In genomic region chr2:17758123-17758522, GRCh38 we compare ENCODE assay signal across 30 cellular contexts. TPM values are rescaled to one million over a fixed set of nuclear protein-coding genes. Genes with fewer than 3 reads are reported as not detected.
A peak's percentile ranks its signal among the peaks of the same experiment; 100 is the strongest.
DNase-seq lines count a peak whose midpoint lies in the region; ATAC-seq and TF ChIP-seq lines count a peak whose summit lies in the region.
"Had no signal": no experiment of that assay in that cellular context is flagged by ENCODE, and none has a peak within 500 bp of the region (broad histone marks: within the 10 kb centered on the region; RNA-seq: fewer than 3 reads in every experiment).

No MANE protein-coding gene starts in this region.

- no peaks in the 10 kb centered on the region for H3K27me3 Mint-ChIP-seq in memory B cell
- H3K27me3 Mint-ChIP-seq in CD8-positive, alpha-beta T cell (ENCODE audit: low read depth) = no peaks in the 10 kb centered on the region
- H3K27me3 Mint-ChIP-seq: activated CD4-positive, alpha-beta T cell treated with anti-CD3 and anti-CD28 coated beads for 36 hours; T-helper 17 cell had no signal

- no peak overlapping the region for H2AFZ ChIP-seq in OCI-LY7 (ENCODE audit: low read length)
- H2AFZ ChIP-seq in mammary epithelial cell (ENCODE audit: low read depth, low read length) = no peak overlapping the region
- H2AFZ ChIP-seq: PC-9 had no signal

- H3K4me3 ChIP-seq in GM12865 (ENCODE audit: low read depth, low read length) (peak overlapping the region; percentile 16; the same call in 1 of the 2 replicates), OCI-LY7 (ENCODE audit: low read depth, low read length, poor library complexity, severe bottlenecking) (no peak overlapping the region), mammary epithelial cell (replicated peaks in 1 of 3; ENCODE audit: insufficient read depth in 1 of 3, low read depth in 2 of 3, low read length in 3 of 3) (no peak overlapping the region), body of pancreas (no peak overlapping the region)
- H3K4me3 ChIP-seq in CD8-positive, alpha-beta T cell (ENCODE audit: low read depth, low read length) = no peak overlapping the region
- H3K4me3 ChIP-seq: adrenal gland, esophagus squamous epithelium, gastroesophageal sphincter, PC-9, prostate gland, stomach, tibial nerve had no signal

- in situ Hi-C loops in mammary epithelial cell (cut with MboI; ENCODE audit: low sequenced_read_pairs in 2 of 2) = no loop called here

- H3K4me2 ChIP-seq in OCI-LY7 (ENCODE audit: low read length) (peak overlapping the region; percentile 88; the same call in 1 of the 2 replicates), mammary epithelial cell (ENCODE audit: insufficient read depth, low read depth, low read length) (peak overlapping the region; percentile 9)
- H3K4me2 ChIP-seq: PC-9 had no signal

- H3K9me3 Mint-ChIP-seq in memory B cell = no peaks in the 10 kb centered on the region
- no peaks in the 10 kb centered on the region for H3K9me3 Mint-ChIP-seq in CD8-positive, alpha-beta T cell
- H3K9me3 Mint-ChIP-seq: activated T-cell treated with anti-CD3 and anti-CD28 coated beads, Interleukin-2, amount 50 U/mL, for 4 hours; CD8-positive, alpha-beta memory T cell had no signal

- H3K4me3 Mint-ChIP-seq in memory B cell = peak overlapping the region; percentile 24
- no peak overlapping the region for H3K4me3 Mint-ChIP-seq in CD8-positive, alpha-beta T cell
- H3K4me3 Mint-ChIP-seq: activated CD4-positive, alpha-beta T cell treated with anti-CD3 and anti-CD28 coated beads for 36 hours; activated T-cell treated with anti-CD3 and anti-CD28 coated beads, Interleukin-2, amount 50 U/mL, for 4 hours; T-helper 17 cell had no signal

- ATAC-seq in memory B cell (ENCODE audit: low read depth) (no peak), body of pancreas (no peak)
- ATAC-seq in CD8-positive, alpha-beta T cell = no peak
- ATAC-seq: activated CD4-positive, alpha-beta T cell treated with anti-CD3 and anti-CD28 coated beads for 36 hours; activated T-cell treated with anti-CD3 and anti-CD28 coated beads, Interleukin-2, amount 50 U/mL, for 4 hours; gastroesophageal sphincter; left ventricle myocardium superior; T-helper 17 cell had no signal

- TF ChIP-seq CTCF in GM12865 (IDR thresholded peaks at IDR 0.05; ENCODE audit: insufficient read depth, low read depth, low read length, missing control alignments) = no peak
- no peak for TF ChIP-seq CTCF in OCI-LY7 (conservative IDR thresholded peaks at IDR 0.05; ENCODE audit: low read length)
- no peak for TF ChIP-seq CTCF in mammary epithelial cell (conservative IDR thresholded peaks at IDR 0.05 in 1 of 2, IDR thresholded peaks at IDR 0.05 in 1 of 2; ENCODE audit: extremely low read depth in 1 of 2, insufficient read depth in 1 of 2, low read depth in 1 of 2, low read length in 2 of 2)
- no peak for TF ChIP-seq CTCF in body of pancreas (IDR thresholded peaks at IDR 0.05)
- no peak for TF ChIP-seq CTCF in CD8-positive, alpha-beta T cell (IDR thresholded peaks at IDR 0.05)

- H3K4me1 ChIP-seq in OCI-LY7 (ENCODE audit: insufficient read depth, low read length, poor library complexity, severe bottlenecking) (peaks cover 24% of the 10 kb centered on the region), mammary epithelial cell (ENCODE audit: insufficient read depth, low read length) (peaks cover 15% of the 10 kb centered on the region), body of pancreas (peaks cover 7% of the 10 kb centered on the region)
- H3K4me1 ChIP-seq in CD8-positive, alpha-beta T cell (ENCODE audit: insufficient read depth, low read length) = peaks cover 8% of the 10 kb centered on the region
- H3K4me1 ChIP-seq: prostate gland had no signal

- H3K36me3 Mint-ChIP-seq in memory B cell = peaks cover 8% of the 10 kb centered on the region
- peaks cover 2% of the 10 kb centered on the region for H3K36me3 Mint-ChIP-seq in CD8-positive, alpha-beta T cell

- H3K27ac ChIP-seq in OCI-LY7 (ENCODE audit: low read depth, low read length, poor library complexity, severe bottlenecking) = no peak overlapping the region
- H3K27ac ChIP-seq in mammary epithelial cell (ENCODE audit: insufficient read depth, low read depth, low read length) = peak overlapping the region; percentile 26
- no peak overlapping the region for H3K27ac ChIP-seq in body of pancreas
- no peak overlapping the region for H3K27ac ChIP-seq in CD8-positive, alpha-beta T cell (ENCODE audit: low read depth, low read length)
- H3K27ac ChIP-seq: adrenal gland, gastroesophageal sphincter, PC-9, prostate gland, stomach, tibial nerve had no signal

- H3K27me3 ChIP-seq in mammary epithelial cell (ENCODE audit: insufficient read depth, low read length) (no peaks in the 10 kb centered on the region), body of pancreas (no peaks in the 10 kb centered on the region)
- no peaks in the 10 kb centered on the region for H3K27me3 ChIP-seq in CD8-positive, alpha-beta T cell (ENCODE audit: insufficient read depth, low read length)
- H3K27me3 ChIP-seq: adrenal gland, esophagus squamous epithelium, gastroesophageal sphincter, stomach, tibial nerve had no signal

- no peaks in the 10 kb centered on the region for H3K9me2 ChIP-seq in OCI-LY7 (ENCODE audit: insufficient read depth, low read length)

- intact Hi-C loops in OCI-LY7 (cut with micrococcal nuclease; ENCODE audit: unreplicated experiment) (loop anchor here (10.0 kb wide), 1 partner anchor 1103 kb away; no protein-coding TSS in a partner anchor), mammary epithelial cell (cut with micrococcal nuclease) (loop anchor here (10.0 kb wide), 1 partner anchor 387 kb away; no protein-coding TSS in a partner anchor), body of pancreas (cut with DNase I) (no loop called here)
- intact Hi-C loops in CD8-positive, alpha-beta T cell (cut with DNase I, micrococcal nuclease) = no loop called here

- POLR2A ChIA-PET in OCI-LY7 (lab: Charles Lee) = interaction anchor here (0.6 kb wide), 1 partner anchor 1181 kb away, joined by 3 read pairs; no protein-coding TSS in a partner anchor
- POLR2A ChIA-PET in CD8-positive, alpha-beta T cell (lab: Charles Lee) = no interaction called here

- no peak overlapping the region for H3K9ac ChIP-seq in mammary epithelial cell (ENCODE audit: insufficient read depth, low read length)

- dilution Hi-C loops in mammary epithelial cell (cut with HindIII; ENCODE audit: low sequenced_read_pairs) = no loop called here

- WGBS in mammary epithelial cell (ENCODE audit: low coverage, missing lambda C conversion rate) = 83% methylated on average over 3 of the region's 3 CpGs
- WGBS in body of pancreas, 2 donors = 61 to 69% methylated on average over 3 of the region's 3 CpGs

- H3K9me3 ChIP-seq in OCI-LY7 (ENCODE audit: low read length) = no peaks in the 10 kb centered on the region
- no peaks in the 10 kb centered on the region for H3K9me3 ChIP-seq in mammary epithelial cell (replicated peaks; ENCODE audit: insufficient read depth, low read length)
- no peaks in the 10 kb centered on the region for H3K9me3 ChIP-seq in body of pancreas
- no peaks in the 10 kb centered on the region for H3K9me3 ChIP-seq in CD8-positive, alpha-beta T cell (ENCODE audit: low read length)
- H3K9me3 ChIP-seq: adrenal gland, esophagus squamous epithelium, gastroesophageal sphincter, prostate gland, stomach, tibial nerve had no signal

- peaks cover 68% of the 10 kb centered on the region for H3K36me3 ChIP-seq in OCI-LY7 (ENCODE audit: insufficient read depth, low read length)
- H3K36me3 ChIP-seq in mammary epithelial cell (ENCODE audit: insufficient read depth, low read length) = peaks cover 2% of the 10 kb centered on the region
- no peaks in the 10 kb centered on the region for H3K36me3 ChIP-seq in body of pancreas (replicated peaks in 1 of 2; ENCODE audit: insufficient read depth in 1 of 2, low read depth in 2 of 2)
- H3K36me3 ChIP-seq in CD8-positive, alpha-beta T cell (ENCODE audit: insufficient read depth, low read length) = no peaks in the 10 kb centered on the region
- H3K36me3 ChIP-seq: adrenal gland, gastroesophageal sphincter, prostate gland, stomach, tibial nerve had no signal

- peaks cover 85% of the 10 kb centered on the region for H3K79me2 ChIP-seq in OCI-LY7 (ENCODE audit: insufficient read depth, low read depth, low read length)
- peaks cover 68% of the 10 kb centered on the region for H3K79me2 ChIP-seq in mammary epithelial cell (ENCODE audit: insufficient read depth, low read length)

- H3K4me1 Mint-ChIP-seq in memory B cell = peaks cover 15% of the 10 kb centered on the region
- H3K4me1 Mint-ChIP-seq in CD8-positive, alpha-beta T cell (ENCODE audit: low read depth) = peaks cover 5% of the 10 kb centered on the region

- H4K20me1 ChIP-seq in OCI-LY7 (ENCODE audit: insufficient read depth, low read length) = peaks cover 40% of the 10 kb centered on the region
- no peaks in the 10 kb centered on the region for H4K20me1 ChIP-seq in mammary epithelial cell (ENCODE audit: insufficient read depth, low read length)

- no TSS peak for BruUV-seq in OCI-LY7 (replicated peaks; lab: Mats Ljungman, UMichigan)
- no TSS peak for BruUV-seq in mammary epithelial cell (replicated peaks; lab: Mats Ljungman, UMichigan)

- DNase-seq in GM12865 (ENCODE audit: low read depth) (no peak), OCI-LY7 (ENCODE audit: low spot score) (no peak), mammary epithelial cell (no peak), memory B cell (ENCODE audit: low spot score in 2 of 2) (no peak), COLO668 (lab: John Stamatoyannopoulos, UW; ENCODE audit: unreplicated experiment) (no peak), NCI-H1092 treated with DMSO at 0.1 percent for 48 hours (lab: John Stamatoyannopoulos, UW) (no peak), body of pancreas (no peak)
- no peak for DNase-seq in CD8-positive, alpha-beta T cell
- DNase-seq: activated CD4-positive, alpha-beta T cell treated with anti-CD3 and anti-CD28 coated beads for 36 hours; activated T-cell treated with anti-CD3 and anti-CD28 coated beads, Interleukin-2, amount 50 U/mL, for 4 hours; adrenal gland; CD8-positive, alpha-beta memory T cell; DMS53; effector CD8-positive, alpha-beta T cell; esophagus squamous epithelium; GDM1; left ventricle myocardium superior; NCI-H1417; NCI-H2081 treated with DMSO at 0.1 percent for 48 hours; NCI-H82; PC-9; stimulated activated CD8-positive, alpha-beta memory T cell treated with anti-CD3 and anti-CD28 coated beads, Interleukin-4, amount 100 ng/mL, for 48 hours; stomach; T-helper 17 cell had no signal

- TF ChIP-seq POLR2A in body of pancreas (IDR thresholded peaks at IDR 0.05) = no peak

- CTCF ChIA-PET in OCI-LY7 (lab: Charles Lee; ENCODE audit: unreplicated experiment) (no interaction called here), mammary epithelial cell (lab: Charles Lee; ENCODE audit: low non-redundant PET) (no interaction called here)
- CTCF ChIA-PET in CD8-positive, alpha-beta T cell (lab: Charles Lee) = no interaction called here

- no peak overlapping the region for H3K27ac Mint-ChIP-seq in memory B cell
- no peak overlapping the region for H3K27ac Mint-ChIP-seq in CD8-positive, alpha-beta T cell
- H3K27ac Mint-ChIP-seq: activated CD4-positive, alpha-beta T cell treated with anti-CD3 and anti-CD28 coated beads for 36 hours; CD8-positive, alpha-beta memory T cell; T-helper 17 cell had no signal

RNA-seq across cellular contexts. Expression of gene GEN1, which starts 4.2 kb away (rescaled TPM):
- total RNA-seq in OCI-LY7 (2014; rRNA removed; shearing (Covaris generic)) = 37.6 and 52.5 TPM in 2 replicates
- total RNA-seq in OCI-LY7 (2022) = 101 and 112 TPM in 2 replicates
- total RNA-seq in mammary epithelial cell = 10 to 100 TPM; 10.0 to 27.3 TPM
- polyA plus RNA-seq in mammary epithelial cell = 7.4 TPM
- polyA minus RNA-seq in mammary epithelial cell = 23.6 TPM
- 1 to 10 TPM; 6.5 to 7.6 TPM for total RNA-seq in body of pancreas
- 1 to 10 TPM; 6.3 to 7.3 TPM for total RNA-seq in CD8-positive, alpha-beta T cell

RNA-seq across cellular contexts. Expression of gene SMC6, which starts 4.5 kb away (rescaled TPM):
- 37.0 and 48.9 TPM in 2 replicates for total RNA-seq in OCI-LY7 (2014; rRNA removed; shearing (Covaris generic))
- total RNA-seq in OCI-LY7 (2022) (62.4 and 70.7 TPM in 2 replicates), mammary epithelial cell (10 to 100 TPM; 23.0 to 32.8 TPM), body of pancreas (10 to 100 TPM in 1 of 2 donors, 1 to 10 TPM in 1; 9.9 to 11.9 TPM)
- 10.3 TPM for polyA plus RNA-seq in mammary epithelial cell
- polyA minus RNA-seq in mammary epithelial cell = 12.0 TPM
- 1 to 10 TPM; 5.0 to 6.2 TPM for total RNA-seq in CD8-positive, alpha-beta T cell

RNA-seq across cellular contexts. Expression of gene MSGN1, which starts 58.1 kb away (rescaled TPM):
- not detected in 2 replicates for total RNA-seq in OCI-LY7 (2014; rRNA removed; shearing (Covaris generic))
- total RNA-seq in OCI-LY7 (2022) (not detected in 2 replicates), mammary epithelial cell (not detected), body of pancreas (not detected)
- not detected for polyA plus RNA-seq in mammary epithelial cell
- not detected for polyA minus RNA-seq in mammary epithelial cell
- total RNA-seq in CD8-positive, alpha-beta T cell = not detected
- total RNA-seq: activated CD4-positive, alpha-beta T cell treated with anti-CD3 and anti-CD28 coated beads for 36 hours; activated CD8-positive, alpha-beta memory T cell treated with anti-CD3 and anti-CD28 coated beads for 36 hours; activated T-cell treated with anti-CD3 and anti-CD28 coated beads, Interleukin-2, amount 50 U/mL, for 4 hours; adrenal gland; CD8-positive, alpha-beta memory T cell; esophagus squamous epithelium; gastroesophageal sphincter; H1; HT1080; left ventricle myocardium superior; PC-9; prostate gland; stomach; T-helper 17 cell; tibial nerve had no signal
- polyA plus RNA-seq: adrenal gland; CD8-positive, alpha-beta memory T cell; H1 had no signal

Comparison
In these comparisons a context has a peak if more than half of its experiments do, and no peak if none do; other contexts are left out.
1. intact Hi-C loops: an anchor here in OCI-LY7 (10.0 kb wide) and mammary epithelial cell (10.0 kb wide); none called in body of pancreas and CD8-positive, alpha-beta T cell.